8 cellular contexts compared by ENCODE assay signal in genomic region chr17:18070861-18071340, GRCh38. TPM values are rescaled to one million over a fixed set of nuclear protein-coding genes. Genes with fewer than 3 reads are reported as not detected.
A peak's percentile ranks its signal among the peaks of the same experiment; 100 is the strongest.
DNase-seq lines count a peak whose midpoint lies in the region; ATAC-seq, FAIRE-seq and TF ChIP-seq lines count a peak whose summit lies in the region.

No MANE protein-coding gene starts in this region.

- no peaks in the 10 kb centered on the region for H3K36me3 Mint-ChIP-seq in natural killer cell treated with Interleukin-12 subunit alpha and Interleukin-12 subunit beta and Interleukin-15 and Interleukin-18, amount 100 ng/mL, for 72 hours
- H3K36me3 Mint-ChIP-seq in endothelial cell (ENCODE audit: low read depth, unreplicated experiment), result no peaks in the 10 kb centered on the region

- H3K9me3 Mint-ChIP-seq in natural killer cell treated with Interleukin-12 subunit alpha and Interleukin-12 subunit beta and Interleukin-15 and Interleukin-18, amount 100 ng/mL, for 72 hours, result no peaks in the 10 kb centered on the region
- H3K9me3 Mint-ChIP-seq in endothelial cell (ENCODE audit: unreplicated experiment), result no peaks in the 10 kb centered on the region

- in situ Hi-C loops in G401 (cut with HindIII; ENCODE audit: low sequenced_read_pairs), result no loop called here
- in situ Hi-C loops in K562 (cut with MboI), result no loop called here

- no peaks in the 10 kb centered on the region for H3K9me3 ChIP-seq in K562 (replicated peaks; ENCODE audit: control insufficient read depth, insufficient read depth, low read depth, low read length)

- POLR2A ChIA-PET in K562 (lab: Yijun Ruan, JAX), result interaction anchor here (0.7 to 1.9 kb wide), 5 partner anchors 10 to 43 kb away, joined by 3 to 9 read pairs (median 3); no protein-coding TSS in a partner anchor

- peak; percentile 83 for ATAC-seq in K562
- peak in 1 of 2 donors; percentile 75 for ATAC-seq in natural killer cell treated with Interleukin-12 subunit alpha and Interleukin-12 subunit beta and Interleukin-15 and Interleukin-18, amount 100 ng/mL, for 72 hours
- ATAC-seq in HG03571 (IDR thresholded peaks at IDR 0.05; ENCODE audit: unreplicated experiment), result no peak
- no peak for ATAC-seq in GM21381 (IDR thresholded peaks at IDR 0.05; ENCODE audit: unreplicated experiment)

- peaks cover 3 to 35% of the 10 kb centered on the region in 2 experiments; a peak in 3 of 5 replicates for H3K4me1 ChIP-seq in K562 (replicated peaks in 1 of 2; ENCODE audit: control insufficient read depth in 2 of 2, insufficient read depth in 2 of 2, low read length in 2 of 2)

- H2AFZ ChIP-seq in K562 (ENCODE audit: low read depth, low read length), result peak overlapping the region; percentile 96

- FAIRE-seq in K562 (lab: Jason Lieb, UNC), result peak; percentile 83

- BruUV-seq in K562 (replicated peaks; lab: Mats Ljungman, UMichigan), result no TSS peak

- H3K4me3 Mint-ChIP-seq in natural killer cell treated with Interleukin-12 subunit alpha and Interleukin-12 subunit beta and Interleukin-15 and Interleukin-18, amount 100 ng/mL, for 72 hours, result peak overlapping the region; percentile 18
- H3K4me3 Mint-ChIP-seq in endothelial cell (ENCODE audit: unreplicated experiment), result no peak overlapping the region

- no peaks in the 10 kb centered on the region for H4K20me1 ChIP-seq in K562 (replicated peaks; ENCODE audit: control insufficient read depth, insufficient read depth, low read length)

- H3K9ac ChIP-seq in K562 (ENCODE audit: insufficient read depth in 1 of 2, low read depth in 2 of 2, low read length in 2 of 2), result peak overlapping the region; percentile 58 to 87; a peak in 3 of 4 replicates

- no peaks in the 10 kb centered on the region for H3K9me1 ChIP-seq in K562 (ENCODE audit: control insufficient read depth, insufficient read depth, low read length)

- no peak overlapping the region for H3K27ac Mint-ChIP-seq in natural killer cell treated with Interleukin-12 subunit alpha and Interleukin-12 subunit beta and Interleukin-15 and Interleukin-18, amount 100 ng/mL, for 72 hours
- H3K27ac Mint-ChIP-seq in endothelial cell (ENCODE audit: unreplicated experiment), result no peak overlapping the region

- no peak for TF ChIP-seq RAD21 in K562 (CRISPR knock-in tag; conservative IDR thresholded peaks at IDR 0.05 in 1 of 2, IDR thresholded peaks at IDR 0.05 in 1 of 2)

- intact Hi-C loops in K562 (cut with micrococcal nuclease), result no loop called here

- H3K27ac ChIP-seq in K562 (ENCODE audit: extremely low read depth, low read depth, low read length), result peak overlapping the region; percentile 77

- no peaks in the 10 kb centered on the region for H3K79me2 ChIP-seq in K562 (ENCODE audit: control insufficient read depth, insufficient read depth, low read length)

- no peak for TF ChIP-seq EP300 in K562 (IDR thresholded peaks at IDR 0.05; ENCODE audit: low read length)

- peaks cover 1 to 9% of the 10 kb centered on the region in 2 donors for H3K27me3 Mint-ChIP-seq in natural killer cell treated with Interleukin-12 subunit alpha and Interleukin-12 subunit beta and Interleukin-15 and Interleukin-18, amount 100 ng/mL, for 72 hours
- peaks cover 1% of the 10 kb centered on the region for H3K27me3 Mint-ChIP-seq in endothelial cell (ENCODE audit: unreplicated experiment)

- TF ChIP-seq CTCF in K562 (IDR thresholded peaks at IDR 0.05 in 2 of 3, conservative IDR thresholded peaks at IDR 0.05 in 1 of 3; ENCODE audit: insufficient read depth in 2 of 3, low read depth in 1 of 3, low read length in 3 of 3) (no peak), endothelial cell (IDR thresholded peaks at IDR 0.05; ENCODE audit: unreplicated experiment) (no peak)

- no peaks in the 10 kb centered on the region for H3K36me3 ChIP-seq in K562 (ENCODE audit: control insufficient read depth, insufficient read depth, low read length)

- H3K4me2 ChIP-seq in K562 (ENCODE audit: insufficient read depth, low read length), result peak overlapping the region; percentile 72

- TF ChIP-seq POLR2A in K562 (conservative IDR thresholded peaks at IDR 0.05), result no peak

- DNase-seq in G401 (ENCODE audit: low spot score) (peak; percentile 41), MV-4-11 (lab: John Stamatoyannopoulos, UW) (peak; percentile 72), K562 (ENCODE audit: extremely low read depth in 1 of 4, low spot score in 3 of 4) (peak; percentile 39 to 69 (median 46)), HuH-7.5 (ENCODE audit: low spot score) (no peak), endothelial cell (ENCODE audit: low spot score) (no peak)
- DNase-seq in natural killer cell treated with Interleukin-12 subunit alpha and Interleukin-12 subunit beta and Interleukin-15 and Interleukin-18, amount 100 ng/mL, for 72 hours (ENCODE audit: low spot score), result no peak

- CTCF ChIA-PET in K562 (lab: Yijun Ruan, JAX; ENCODE audit: low intra/inter-chr PET ratio), result no interaction called here

- peak overlapping the region; percentile 16; the same call in 1 of the 2 replicates for H3K4me3 ChIP-seq in K562

- H3K27me3 ChIP-seq in K562 (ENCODE audit: control insufficient read depth in 2 of 2, insufficient read depth in 2 of 2, low read length in 2 of 2), result no peaks in the 10 kb centered on the region

- 7% methylated on average over 8 of the region's 8 CpGs for WGBS in K562 (ENCODE audit: insufficient coverage, low coverage, missing lambda C conversion rate)

- peaks cover 13 to 14% of the 10 kb centered on the region in 2 donors for H3K4me1 Mint-ChIP-seq in natural killer cell treated with Interleukin-12 subunit alpha and Interleukin-12 subunit beta and Interleukin-15 and Interleukin-18, amount 100 ng/mL, for 72 hours (ENCODE audit: low read depth in 2 of 2)
- H3K4me1 Mint-ChIP-seq in endothelial cell (ENCODE audit: unreplicated experiment), result peaks cover 16% of the 10 kb centered on the region

RNA-seq across cellular contexts. Expression of gene DRG2, which starts 16.8 kb away (rescaled TPM):
- total RNA-seq in G401 (2014; rRNA removed; shearing (Covaris generic)), result 33.2 and 41.0 TPM in 2 replicates
- total RNA-seq in K562 (2011; cell fraction: chromatin; rRNA removed; ENCODE audit: low replicate concordance), result 53.7 and 130 TPM in 2 replicates
- total RNA-seq in K562 (2011; cell fraction: nucleolus; rRNA removed), result 88.3 and 90.6 TPM in 2 replicates
- 71.2 and 72.4 TPM in 2 replicates for total RNA-seq in K562 (2011; cell fraction: nucleoplasm; rRNA removed)
- total RNA-seq in K562 (2014; rRNA removed) (30.5 and 43.1 TPM in 2 replicates), K562 (2014; rRNA removed; fragmentation: Illumina TruSeq; extraction: Trizol) (18.0 and 19.3 TPM in 2 replicates), K562 (2015; rRNA removed; fragmentation: Illumina TruSeq; extraction: Trizol) (29.1 and 30.2 TPM in 2 replicates), K562 (2021) (36.7 and 37.9 TPM in 2 replicates), endothelial cell (ENCODE audit: unreplicated experiment) (38.3 TPM)
- polyA plus RNA-seq in K562 (2011; rRNA removed) (19.0 and 25.2 TPM in 2 replicates), K562 (2014; fragmentation: Illumina TruSeq; extraction: Trizol) (29.7 and 34.7 TPM in 2 replicates), K562 (2014; fragmentation: Nextera tagmentation; extraction: Ambion mirVana) (10 to 100 TPM in 1 of 2 experiments, 1 to 10 TPM in 1; 6.6 to 16.4 TPM), K562 (2014; rRNA removed) (26.1 and 27.5 TPM in 2 replicates)
- 21.7 and 32.1 TPM in 2 replicates for polyA plus RNA-seq in K562 (2011; cell fraction: cytosol; rRNA removed)
- 65.6 and 92.4 TPM in 2 replicates for polyA plus RNA-seq in K562 (2011; cell fraction: nucleus; rRNA removed)
- 24.0 and 30.6 TPM in 2 replicates for polyA plus RNA-seq in K562 (2012)
- 21.8 and 30.6 TPM in 2 replicates for polyA minus RNA-seq in K562 (2011; rRNA and poly(A)+ RNA removed)
- polyA minus RNA-seq in K562 (2011; cell fraction: cytosol; rRNA and poly(A)+ RNA removed), result 21.8 and 23.7 TPM in 2 replicates
- 34.2 and 38.4 TPM in 2 replicates for polyA minus RNA-seq in K562 (2011; cell fraction: nucleus; rRNA and poly(A)+ RNA removed)
- 10 to 100 TPM; 49.9 to 84.3 TPM for total RNA-seq in natural killer cell treated with Interleukin-12 subunit alpha and Interleukin-12 subunit beta and Interleukin-15 and Interleukin-18, amount 100 ng/mL, for 72 hours

RNA-seq across cellular contexts. Expression of gene GID4, which starts 31.7 kb away (rescaled TPM):
- 6.7 and 10.8 TPM in 2 replicates for total RNA-seq in G401 (2014; rRNA removed; shearing (Covaris generic))
- total RNA-seq in K562 (2011; cell fraction: chromatin; rRNA removed; ENCODE audit: low replicate concordance), result 6.8 and 7.2 TPM in 2 replicates
- 5.8 and 6.8 TPM in 2 replicates for total RNA-seq in K562 (2011; cell fraction: nucleolus; rRNA removed)
- 9.2 and 13.9 TPM in 2 replicates for total RNA-seq in K562 (2011; cell fraction: nucleoplasm; rRNA removed)
- total RNA-seq in K562 (2014; rRNA removed), result 2.8 and 2.9 TPM in 2 replicates
- total RNA-seq in K562 (2014; rRNA removed; fragmentation: Illumina TruSeq; extraction: Trizol), result 3.7 and 4.1 TPM in 2 replicates
- total RNA-seq in K562 (2015; rRNA removed; fragmentation: Illumina TruSeq; extraction: Trizol), result 3.3 TPM in 2 replicates
- total RNA-seq in K562 (2021), result 4.8 and 6.4 TPM in 2 replicates
- polyA plus RNA-seq in K562 (2011; rRNA removed), result 5.9 and 6.6 TPM in 2 replicates
- polyA plus RNA-seq in K562 (2011; cell fraction: cytosol; rRNA removed), result 3.1 and 5.5 TPM in 2 replicates
- 5.2 and 6.2 TPM in 2 replicates for polyA plus RNA-seq in K562 (2011; cell fraction: nucleus; rRNA removed)
- 5.2 and 6.2 TPM in 2 replicates for polyA plus RNA-seq in K562 (2012)
- 5.9 TPM in 2 replicates for polyA plus RNA-seq in K562 (2014; fragmentation: Illumina TruSeq; extraction: Trizol)
- polyA plus RNA-seq in K562 (2014; fragmentation: Nextera tagmentation; extraction: Ambion mirVana), result 1 to 10 TPM; 1.2 to 1.3 TPM
- 3.3 and 4.2 TPM in 2 replicates for polyA plus RNA-seq in K562 (2014; rRNA removed)
- 7.7 and 11.4 TPM in 2 replicates for polyA minus RNA-seq in K562 (2011; rRNA and poly(A)+ RNA removed)
- 4.1 and 5.4 TPM in 2 replicates for polyA minus RNA-seq in K562 (2011; cell fraction: cytosol; rRNA and poly(A)+ RNA removed)
- 2.7 TPM in 2 replicates for polyA minus RNA-seq in K562 (2011; cell fraction: nucleus; rRNA and poly(A)+ RNA removed)
- 1 to 10 TPM; 7.5 to 9.0 TPM for total RNA-seq in natural killer cell treated with Interleukin-12 subunit alpha and Interleukin-12 subunit beta and Interleukin-15 and Interleukin-18, amount 100 ng/mL, for 72 hours
- total RNA-seq in endothelial cell (ENCODE audit: unreplicated experiment), result 15.5 TPM

RNA-seq across cellular contexts. Expression of gene ATPAF2, which starts 31.9 kb away (rescaled TPM):
- 78.5 and 84.5 TPM in 2 replicates for total RNA-seq in G401 (2014; rRNA removed; shearing (Covaris generic))
- total RNA-seq in K562 (2011; cell fraction: chromatin; rRNA removed; ENCODE audit: low replicate concordance), result 34.0 and 74.5 TPM in 2 replicates
- 53.3 and 57.9 TPM in 2 replicates for total RNA-seq in K562 (2011; cell fraction: nucleolus; rRNA removed)
- 40.1 and 41.6 TPM in 2 replicates for total RNA-seq in K562 (2011; cell fraction: nucleoplasm; rRNA removed)
- 11.3 and 19.6 TPM in 2 replicates for total RNA-seq in K562 (2014; rRNA removed)
- 9.4 and 11.4 TPM in 2 replicates for total RNA-seq in K562 (2014; rRNA removed; fragmentation: Illumina TruSeq; extraction: Trizol)
- 11.3 and 12.4 TPM in 2 replicates for total RNA-seq in K562 (2015; rRNA removed; fragmentation: Illumina TruSeq; extraction: Trizol)
- total RNA-seq in K562 (2021), result 19.2 and 22.5 TPM in 2 replicates
- polyA plus RNA-seq in K562 (2011; rRNA removed), result 10.5 and 12.2 TPM in 2 replicates
- 8.8 and 13.7 TPM in 2 replicates for polyA plus RNA-seq in K562 (2011; cell fraction: cytosol; rRNA removed)
- polyA plus RNA-seq in K562 (2011; cell fraction: nucleus; rRNA removed), result 37.0 and 44.6 TPM in 2 replicates
- polyA plus RNA-seq in K562 (2012), result 12.7 and 14.7 TPM in 2 replicates
- polyA plus RNA-seq in K562 (2014; fragmentation: Illumina TruSeq; extraction: Trizol), result 15.0 and 17.4 TPM in 2 replicates
- polyA plus RNA-seq in K562 (2014; fragmentation: Nextera tagmentation; extraction: Ambion mirVana), result 1 to 10 TPM; 2.1 to 6.4 TPM
- polyA plus RNA-seq in K562 (2014; rRNA removed), result 11.3 and 16.2 TPM in 2 replicates
- polyA minus RNA-seq in K562 (2011; rRNA and poly(A)+ RNA removed), result 10.4 and 17.1 TPM in 2 replicates
- polyA minus RNA-seq in K562 (2011; cell fraction: cytosol; rRNA and poly(A)+ RNA removed), result 6.6 and 9.9 TPM in 2 replicates
- 10.0 and 10.9 TPM in 2 replicates for polyA minus RNA-seq in K562 (2011; cell fraction: nucleus; rRNA and poly(A)+ RNA removed)
- 10 to 100 TPM; 40.1 to 52.1 TPM for total RNA-seq in natural killer cell treated with Interleukin-12 subunit alpha and Interleukin-12 subunit beta and Interleukin-15 and Interleukin-18, amount 100 ng/mL, for 72 hours
- total RNA-seq in endothelial cell (ENCODE audit: unreplicated experiment), result 24.7 TPM

RNA-seq across cellular contexts. Expression of gene MYO15A, which starts 37.7 kb away (rescaled TPM):
- total RNA-seq in G401 (2014; rRNA removed; shearing (Covaris generic)), result not detected in 2 replicates
- 2.5 and 4.5 TPM in 2 replicates for total RNA-seq in K562 (2011; cell fraction: chromatin; rRNA removed; ENCODE audit: low replicate concordance)
- 3.2 TPM in 2 replicates for total RNA-seq in K562 (2011; cell fraction: nucleolus; rRNA removed)
- total RNA-seq in K562 (2011; cell fraction: nucleoplasm; rRNA removed), result 1.9 and 2.8 TPM in 2 replicates
- 0.04 and 0.05 TPM in 2 replicates for total RNA-seq in K562 (2014; rRNA removed)
- total RNA-seq in K562 (2014; rRNA removed; fragmentation: Illumina TruSeq; extraction: Trizol), result 0.10 and 0.11 TPM in 2 replicates
- total RNA-seq in K562 (2015; rRNA removed; fragmentation: Illumina TruSeq; extraction: Trizol), result 0.07 TPM in 1 of 2 replicates, not detected in the other
- total RNA-seq in K562 (2021), result 0.18 and 0.47 TPM in 2 replicates
- 0.88 and 1.1 TPM in 2 replicates for polyA plus RNA-seq in K562 (2011; rRNA removed)
- polyA plus RNA-seq in K562 (2011; cell fraction: cytosol; rRNA removed), result 0.91 and 1.2 TPM in 2 replicates
- polyA plus RNA-seq in K562 (2011; cell fraction: nucleus; rRNA removed), result 4.6 and 6.4 TPM in 2 replicates
- 0.36 and 0.96 TPM in 2 replicates for polyA plus RNA-seq in K562 (2012)
- polyA plus RNA-seq in K562 (2014; fragmentation: Illumina TruSeq; extraction: Trizol), result 0.39 and 0.40 TPM in 2 replicates
- under 1 TPM in 1 of 2 experiments, not detected in 1; 0.11 TPM for polyA plus RNA-seq in K562 (2014; fragmentation: Nextera tagmentation; extraction: Ambion mirVana)
- 0.19 and 1.1 TPM in 2 replicates for polyA plus RNA-seq in K562 (2014; rRNA removed)
- polyA minus RNA-seq in K562 (2011; rRNA and poly(A)+ RNA removed), result 0.27 and 0.32 TPM in 2 replicates
- 0.46 and 0.67 TPM in 2 replicates for polyA minus RNA-seq in K562 (2011; cell fraction: cytosol; rRNA and poly(A)+ RNA removed)
- 0.89 and 1.2 TPM in 2 replicates for polyA minus RNA-seq in K562 (2011; cell fraction: nucleus; rRNA and poly(A)+ RNA removed)
- total RNA-seq in natural killer cell treated with Interleukin-12 subunit alpha and Interleukin-12 subunit beta and Interleukin-15 and Interleukin-18, amount 100 ng/mL, for 72 hours, result 1 to 10 TPM; 1.0 to 2.0 TPM
- total RNA-seq in endothelial cell (ENCODE audit: unreplicated experiment), result 1.6 TPM

Comparison
In these comparisons a context has a peak if more than half of its experiments do, and no peak if none do; other contexts are left out.
1. DNase-seq: peak in G401 (single experiment), MV-4-11 (single experiment) and K562 (4 of 4); none in natural killer cell treated with Interleukin-12 subunit alpha and Interleukin-12 subunit beta and Interleukin-15 and Interleukin-18, amount 100 ng/mL, for 72 hours (single experiment), HuH-7.5 (single experiment) and endothelial cell (single experiment).